Comparison of ENCODE assay signal across 1 cellular context in genomic region chr1:160547371-160547901, GRCh38.
TF ChIP-seq lines count a peak whose summit lies in the region.

No MANE protein-coding gene starts in this region.

TF ChIP-seq in GM12878, 131 proteins besides CTCF, POLR2A, EP300 and RAD21:
- TF ChIP-seq ZNF24 (IDR thresholded peaks at IDR 0.05) (no peak), ATF7 (IDR thresholded peaks at IDR 0.05; ENCODE audit: low read depth) (no peak), PAX5 (IDR thresholded peaks at IDR 0.05; ENCODE audit: borderline replicate concordance, low read depth, low read length) (peak; percentile 49; the same call in 1 of the 2 replicates), SMAD5 (IDR thresholded peaks at IDR 0.05; ENCODE audit: low read depth) (0 out of 2 replicates have a peak, but pooled peaks have one; percentile 20), RELA (IDR thresholded peaks at IDR 0.05; ENCODE audit: borderline replicate concordance, partially characterized antibody) (peak; percentile 17), KDM1A (IDR thresholded peaks at IDR 0.05; ENCODE audit: borderline replicate concordance) (no peak)
TF ChIP-seq in GM12878: peak in this region for 3.
